In genomic region chr7:142809671-142810070, GRCh38 we compare ENCODE assay signal across 15 cellular contexts. TPM values are rescaled to one million over a fixed set of nuclear protein-coding genes. Genes with fewer than 3 reads are reported as not detected.
A peak's percentile ranks its signal among the peaks of the same experiment; 100 is the strongest.
DNase-seq lines count a peak whose midpoint lies in the region; ATAC-seq and TF ChIP-seq lines count a peak whose summit lies in the region.
"Had no signal": no experiment of that assay in that cellular context is flagged by ENCODE, and none has a peak within 500 bp of the region (broad histone marks: within the 10 kb centered on the region; RNA-seq: fewer than 3 reads in every experiment).

No MANE protein-coding gene starts in this region.

- H3K9me3 ChIP-seq in DOHH2 (ENCODE audit: control insufficient read depth, insufficient read depth, low read length), result no peaks in the 10 kb centered on the region
- H3K9me3 ChIP-seq: Caco-2, esophagus muscularis mucosa, prostate gland had no signal

- no peak for ATAC-seq in activated T-cell treated with anti-CD3 and anti-CD28 coated beads, Interleukin-2, amount 50 U/mL, for 4 hours
- ATAC-seq in naive thymus-derived CD8-positive, alpha-beta T cell, result no peak
- ATAC-seq in HG03108 (IDR thresholded peaks at IDR 0.05; ENCODE audit: unreplicated experiment) (no peak), GM18867 (IDR thresholded peaks at IDR 0.05; ENCODE audit: unreplicated experiment) (no peak)

- peak overlapping the region; percentile 97 for H3K27ac ChIP-seq in DOHH2 (ENCODE audit: low read depth, low read length)
- H3K27ac ChIP-seq: esophagus muscularis mucosa, prostate gland had no signal

- intact Hi-C loops in head of caudate nucleus (cut with DNase I), result no loop called here

- DNase-seq in Jurkat, Clone E6-1 (ENCODE audit: low read depth, low spot score), result no peak
- DNase-seq in activated T-cell treated with anti-CD3 and anti-CD28 coated beads, Interleukin-2, amount 50 U/mL, for 4 hours, result no peak
- no peak for DNase-seq in naive thymus-derived CD8-positive, alpha-beta T cell
- no peak for DNase-seq in head of caudate nucleus
- no peak for DNase-seq in NK-92 treated with Interleukin-12 subunit alpha and Interleukin-12 subunit beta, amount 100 ng/mL, for 24 hours (lab: John Stamatoyannopoulos, UW)
- DNase-seq: Caco-2; central memory CD4-positive, alpha-beta T cell; H9; NCI-H2081 treated with DMSO at 0.1 percent for 48 hours; T1000 had no signal

- no peaks in the 10 kb centered on the region for H3K9me3 Mint-ChIP-seq in activated T-cell treated with anti-CD3 and anti-CD28 coated beads, Interleukin-2, amount 50 U/mL, for 4 hours
- no peaks in the 10 kb centered on the region for H3K9me3 Mint-ChIP-seq in naive thymus-derived CD8-positive, alpha-beta T cell
- H3K9me3 Mint-ChIP-seq: H9 had no signal

- H3K36me3 ChIP-seq in DOHH2 (ENCODE audit: control insufficient read depth, low read length), result peaks cover 21% of the 10 kb centered on the region
- H3K36me3 ChIP-seq: esophagus muscularis mucosa, prostate gland had no signal

- no peaks in the 10 kb centered on the region for H3K79me2 ChIP-seq in DOHH2 (ENCODE audit: control insufficient read depth, low read length)

- H3K36me3 Mint-ChIP-seq in activated T-cell treated with anti-CD3 and anti-CD28 coated beads, Interleukin-2, amount 50 U/mL, for 4 hours (ENCODE audit: insufficient read depth), result peaks cover 3% of the 10 kb centered on the region
- H3K36me3 Mint-ChIP-seq in naive thymus-derived CD8-positive, alpha-beta T cell, result peaks cover 0 to 4% (median 1%) of the 10 kb centered on the region in 3 donors

- H3K4me2 ChIP-seq in DOHH2 (ENCODE audit: low read length), result peak overlapping the region; percentile 94

- H3K4me3 Mint-ChIP-seq in activated T-cell treated with anti-CD3 and anti-CD28 coated beads, Interleukin-2, amount 50 U/mL, for 4 hours, result peak overlapping the region; percentile 65
- peak overlapping the region; percentile 70 to 93 (median 87) for H3K4me3 Mint-ChIP-seq in naive thymus-derived CD8-positive, alpha-beta T cell
- H3K4me3 Mint-ChIP-seq: H9 had no signal

- no peaks in the 10 kb centered on the region for H3K27me3 ChIP-seq in DOHH2 (ENCODE audit: control insufficient read depth, low read length)

- H3K27ac Mint-ChIP-seq in naive thymus-derived CD8-positive, alpha-beta T cell, result peak overlapping the region; percentile 94 to 100 (median 100)
- H3K27ac Mint-ChIP-seq: H9 had no signal

- TF ChIP-seq CTCF in DOHH2 (IDR thresholded peaks at IDR 0.05; ENCODE audit: low read depth, low read length, poor library complexity, severe bottlenecking), result no peak

- H3K27me3 Mint-ChIP-seq in activated T-cell treated with anti-CD3 and anti-CD28 coated beads, Interleukin-2, amount 50 U/mL, for 4 hours (ENCODE audit: low read depth), result no peaks in the 10 kb centered on the region
- peaks cover 0 to 2% (median 0%) of the 10 kb centered on the region in 5 donors for H3K27me3 Mint-ChIP-seq in naive thymus-derived CD8-positive, alpha-beta T cell

- no peaks in the 10 kb centered on the region for H3K9me2 ChIP-seq in DOHH2 (replicated peaks; ENCODE audit: control insufficient read depth, low read length)

- H3K4me3 ChIP-seq in DOHH2 (ENCODE audit: low read length), result peak overlapping the region; percentile 71
- peak overlapping the region; percentile 41 for H3K4me3 ChIP-seq in Jurkat, Clone E6-1 (ENCODE audit: low read length)
- H3K4me3 ChIP-seq: esophagus muscularis mucosa, prostate gland had no signal

- POLR2A ChIA-PET in naive thymus-derived CD8-positive, alpha-beta T cell (lab: Charles Lee), result interaction anchor here (1.0 to 16.2 kb wide), 35 partner anchors 9 to 566 kb away, joined by 3 to 3070 read pairs (median 9); partner anchors contain the start of gene EPHB6

- peaks cover 87% of the 10 kb centered on the region for H3K4me1 ChIP-seq in DOHH2 (ENCODE audit: control insufficient read depth, low read length)
- H3K4me1 ChIP-seq: esophagus muscularis mucosa, prostate gland had no signal

- no peaks in the 10 kb centered on the region for H4K20me1 ChIP-seq in DOHH2 (ENCODE audit: control insufficient read depth, insufficient read depth, low read depth, low read length)

- peaks cover 95% of the 10 kb centered on the region for H3K4me1 Mint-ChIP-seq in activated T-cell treated with anti-CD3 and anti-CD28 coated beads, Interleukin-2, amount 50 U/mL, for 4 hours (ENCODE audit: low read depth)
- H3K4me1 Mint-ChIP-seq in naive thymus-derived CD8-positive, alpha-beta T cell, result peaks cover 57 to 97% (median 95%) of the 10 kb centered on the region in 4 donors

- peaks cover 35% of the 10 kb centered on the region for H3F3A ChIP-seq in DOHH2 (ENCODE audit: control insufficient read depth, insufficient read depth)

RNA-seq across cellular contexts. Expression of gene PRSS2, which starts 38.9 kb away (rescaled TPM):
- not detected for polyA plus RNA-seq in Jurkat, Clone E6-1 (2012; ENCODE audit: insufficient read depth, insufficient read length)
- total RNA-seq in activated T-cell treated with anti-CD3 and anti-CD28 coated beads, Interleukin-2, amount 50 U/mL, for 4 hours, result 10 to 100 TPM; 18.0 to 30.0 (median 25.2) TPM
- not detected for total RNA-seq in naive thymus-derived CD8-positive, alpha-beta T cell
- polyA plus RNA-seq in naive thymus-derived CD8-positive, alpha-beta T cell, result not detected
- total RNA-seq: H9, prostate gland had no signal

RNA-seq across cellular contexts. Expression of gene EPHB6, which starts 45.2 kb away (rescaled TPM):
- 34.2 TPM for polyA plus RNA-seq in Jurkat, Clone E6-1 (2012; ENCODE audit: insufficient read depth, insufficient read length)
- total RNA-seq in activated T-cell treated with anti-CD3 and anti-CD28 coated beads, Interleukin-2, amount 50 U/mL, for 4 hours, result 1 to 10 TPM; 6.7 to 8.3 (median 8.0) TPM
- 10 to 100 TPM; 48.6 to 57.4 TPM for total RNA-seq in naive thymus-derived CD8-positive, alpha-beta T cell
- polyA plus RNA-seq in naive thymus-derived CD8-positive, alpha-beta T cell, result 10 to 100 TPM; 10.2 to 23.3 (median 10.2) TPM

Comparison
In these comparisons a context has a peak if more than half of its experiments do, and no peak if none do; other contexts are left out.
1. RNA of gene PRSS2, which starts 38.9 kb away (total RNA-seq): 18.0 to 30.0 TPM in activated T-cell treated with anti-CD3 and anti-CD28 coated beads, Interleukin-2, amount 50 U/mL, for 4 hours; not detected in naive thymus-derived CD8-positive, alpha-beta T cell; every median in the first group is over 10 times any median in the second.
2. RNA of gene EPHB6, which starts 45.2 kb away (total RNA-seq): 48.6 to 57.4 TPM in naive thymus-derived CD8-positive, alpha-beta T cell; 6.7 to 8.3 TPM in activated T-cell treated with anti-CD3 and anti-CD28 coated beads, Interleukin-2, amount 50 U/mL, for 4 hours; every median in the first group is over 4 times any median in the second.